Comparison of ENCODE assay signal across 12 cellular contexts in genomic region chr3:194586839-194587238, GRCh38. TPM values are rescaled to one million over a fixed set of nuclear protein-coding genes. Genes with fewer than 3 reads are reported as not detected.
A peak's percentile ranks its signal among the peaks of the same experiment; 100 is the strongest.
DNase-seq lines count a peak whose midpoint lies in the region; ATAC-seq and TF ChIP-seq lines count a peak whose summit lies in the region.
"Had no signal": no experiment of that assay in that cellular context is flagged by ENCODE, and none has a peak within 500 bp of the region (broad histone marks: within the 10 kb centered on the region; RNA-seq: fewer than 3 reads in every experiment).

No MANE protein-coding gene starts in this region.

- no peaks in the 10 kb centered on the region for H3K9me3 ChIP-seq in sigmoid colon

- peak; percentile 28; the same call in 2 of the 3 replicates for ATAC-seq in SK-N-SH treated with all-trans-retinoic acid at 6 μM for 48 hours
- peak; percentile 62 for ATAC-seq in stimulated activated effector memory CD8-positive, alpha-beta T cell treated with anti-CD3 and anti-CD28 coated beads, Interleukin-12 subunit alpha, Interleukin-12 subunit beta, amount 100 ng/mL, for 72 hours
- ATAC-seq: K562 had no signal

- no peak overlapping the region for H3K27ac Mint-ChIP-seq in T-helper 2 cell treated with Interferon-gamma antibody and Interleukin-4, amounts not matched to agents 5 μg/mL and 100 μg/mL, for 36 hours
- peak overlapping the region; percentile 1 for H3K27ac Mint-ChIP-seq in stimulated activated effector memory CD8-positive, alpha-beta T cell treated with anti-CD3 and anti-CD28 coated beads, Interleukin-12 subunit alpha, Interleukin-12 subunit beta, amount 100 ng/mL, for 72 hours

- peaks cover 0 to 13% (median 8%) of the 10 kb centered on the region in 4 donors for H3K4me1 ChIP-seq in sigmoid colon

- H3K36me3 ChIP-seq in sigmoid colon: no peaks in the 10 kb centered on the region

- intact Hi-C loops in sigmoid colon (cut with DNase I): no loop called here

- no peaks in the 10 kb centered on the region for H3K27me3 Mint-ChIP-seq in T-helper 2 cell treated with Interferon-gamma antibody and Interleukin-4, amounts not matched to agents 5 μg/mL and 100 μg/mL, for 36 hours (ENCODE audit: low read depth)

- no peaks in the 10 kb centered on the region for H3K27me3 ChIP-seq in sigmoid colon

- TF ChIP-seq POLR2A in sigmoid colon (IDR thresholded peaks at IDR 0.05): no peak

- peak; percentile 20 for DNase-seq in T-helper 2 cell treated with Interferon-gamma antibody and Interleukin-4, amounts not matched to agents 5 μg/mL and 100 μg/mL, for 36 hours (ENCODE audit: low spot score)
- DNase-seq in T-helper 2 cell (no peak), fibroblast of pulmonary artery (ENCODE audit: low read depth) (peak; percentile 77), NCI-H146 treated with DMSO at 0.1 percent for 48 hours (lab: John Stamatoyannopoulos, UW; ENCODE audit: unreplicated experiment) (no peak), sigmoid colon (no peak), H4 (ENCODE audit: low spot score) (no peak)
- DNase-seq in stimulated activated effector memory CD8-positive, alpha-beta T cell treated with anti-CD3 and anti-CD28 coated beads, Interleukin-12 subunit alpha, Interleukin-12 subunit beta, amount 100 ng/mL, for 72 hours (ENCODE audit: low spot score in 2 of 2): no peak
- DNase-seq: 8988T, activated gamma-delta T cell treated with Interleukin-2 at 50 U/mL for 16 hours, NCI-H774 had no signal

- H3K36me3 Mint-ChIP-seq in T-helper 2 cell treated with Interferon-gamma antibody and Interleukin-4, amounts not matched to agents 5 μg/mL and 100 μg/mL, for 36 hours (ENCODE audit: low read depth): peaks cover 12% of the 10 kb centered on the region
- peaks cover 12% of the 10 kb centered on the region for H3K36me3 Mint-ChIP-seq in stimulated activated effector memory CD8-positive, alpha-beta T cell treated with anti-CD3 and anti-CD28 coated beads, Interleukin-12 subunit alpha, Interleukin-12 subunit beta, amount 100 ng/mL, for 72 hours

- WGBS in sigmoid colon, 2 donors: 49 to 86% methylated on average over 2 of the region's 2 CpGs

- TF ChIP-seq CTCF in fibroblast of pulmonary artery (IDR thresholded peaks at IDR 0.05; ENCODE audit: low read length, missing control alignments) (no peak), sigmoid colon (IDR thresholded peaks at IDR 0.05) (no peak)

- no peaks in the 10 kb centered on the region for H3K9me3 Mint-ChIP-seq in T-helper 2 cell treated with Interferon-gamma antibody and Interleukin-4, amounts not matched to agents 5 μg/mL and 100 μg/mL, for 36 hours
- H3K9me3 Mint-ChIP-seq in stimulated activated effector memory CD8-positive, alpha-beta T cell treated with anti-CD3 and anti-CD28 coated beads, Interleukin-12 subunit alpha, Interleukin-12 subunit beta, amount 100 ng/mL, for 72 hours: no peaks in the 10 kb centered on the region

- H3K27ac ChIP-seq in sigmoid colon: no peak overlapping the region

- no peak overlapping the region for H3K4me3 Mint-ChIP-seq in T-helper 2 cell treated with Interferon-gamma antibody and Interleukin-4, amounts not matched to agents 5 μg/mL and 100 μg/mL, for 36 hours
- H3K4me3 Mint-ChIP-seq in stimulated activated effector memory CD8-positive, alpha-beta T cell treated with anti-CD3 and anti-CD28 coated beads, Interleukin-12 subunit alpha, Interleukin-12 subunit beta, amount 100 ng/mL, for 72 hours: peak overlapping the region; percentile 1

- H3K4me3 ChIP-seq in fibroblast of pulmonary artery (replicated peaks; ENCODE audit: low read depth, low read length) (no peak overlapping the region), sigmoid colon (no peak overlapping the region)
- H3K4me3 ChIP-seq: K562 had no signal

- no peak for TF ChIP-seq EP300 in sigmoid colon (IDR thresholded peaks at IDR 0.05)

- peaks cover 18% of the 10 kb centered on the region for H3K4me1 Mint-ChIP-seq in T-helper 2 cell treated with Interferon-gamma antibody and Interleukin-4, amounts not matched to agents 5 μg/mL and 100 μg/mL, for 36 hours (ENCODE audit: low read depth)
- H3K4me1 Mint-ChIP-seq in stimulated activated effector memory CD8-positive, alpha-beta T cell treated with anti-CD3 and anti-CD28 coated beads, Interleukin-12 subunit alpha, Interleukin-12 subunit beta, amount 100 ng/mL, for 72 hours: peaks cover 39% of the 10 kb centered on the region

TF ChIP-seq in SK-N-SH treated with all-trans-retinoic acid at 6 μM for 48 hours, 23 proteins besides CTCF, POLR2A, EP300 and RAD21:
- TF ChIP-seq ZC3H10 (CRISPR knock-in tag; IDR thresholded peaks at IDR 0.05) (no peak), TOX (CRISPR knock-in tag; IDR thresholded peaks at IDR 0.05; ENCODE audit: borderline replicate concordance) (no peak), ZNF70 (CRISPR knock-in tag; IDR thresholded peaks at IDR 0.05) (no peak), ISL1 (CRISPR knock-in tag; IDR thresholded peaks at IDR 0.05) (no peak), PATZ1 (CRISPR knock-in tag; IDR thresholded peaks at IDR 0.05; ENCODE audit: borderline replicate concordance) (no peak), ZFP30 (CRISPR knock-in tag; IDR thresholded peaks at IDR 0.05) (no peak), ZNF565 (CRISPR knock-in tag; conservative IDR thresholded peaks at IDR 0.05; ENCODE audit: low read depth) (no peak), ZFP3 (CRISPR knock-in tag; IDR thresholded peaks at IDR 0.05) (no peak), PPARA (CRISPR knock-in tag; IDR thresholded peaks at IDR 0.05; ENCODE audit: borderline replicate concordance) (no peak), ZNF8 (CRISPR knock-in tag; IDR thresholded peaks at IDR 0.05) (no peak), OSR1 (CRISPR knock-in tag; IDR thresholded peaks at IDR 0.05) (no peak), TSHZ2 (CRISPR knock-in tag; IDR thresholded peaks at IDR 0.05) (no peak), GLIS3 (CRISPR knock-in tag; IDR thresholded peaks at IDR 0.05) (no peak), ARNTL (CRISPR knock-in tag; IDR thresholded peaks at IDR 0.05; ENCODE audit: borderline replicate concordance, low read depth) (no peak)

RNA-seq across cellular contexts. Expression of gene TMEM44, which starts 46.4 kb away (rescaled TPM):
- 10 to 100 TPM in 1 of 4 donors, 1 to 10 TPM in 3; 2.0 to 11.9 (median 5.2) TPM for total RNA-seq in sigmoid colon
- 10 to 100 TPM; 24.0 to 25.8 (median 25.7) TPM for polyA plus RNA-seq in sigmoid colon
- total RNA-seq in H4 (2014; rRNA removed; shearing (Covaris generic)): 6.6 and 8.4 TPM in 2 replicates

Comparison
In these comparisons a context has a peak if more than half of its experiments do, and no peak if none do; other contexts are left out.
1. DNase-seq: peak in T-helper 2 cell treated with Interferon-gamma antibody and Interleukin-4, amounts not matched to agents 5 μg/mL and 100 μg/mL, for 36 hours (single experiment) and fibroblast of pulmonary artery (single experiment); none in T-helper 2 cell (0 of 5), stimulated activated effector memory CD8-positive, alpha-beta T cell treated with anti-CD3 and anti-CD28 coated beads, Interleukin-12 subunit alpha, Interleukin-12 subunit beta, amount 100 ng/mL, for 72 hours (0 of 2), NCI-H146 treated with DMSO at 0.1 percent for 48 hours (single experiment), sigmoid colon (single experiment) and H4 (single experiment).